2 cellular contexts compared by ENCODE assay signal in the genomic region with DNA sequence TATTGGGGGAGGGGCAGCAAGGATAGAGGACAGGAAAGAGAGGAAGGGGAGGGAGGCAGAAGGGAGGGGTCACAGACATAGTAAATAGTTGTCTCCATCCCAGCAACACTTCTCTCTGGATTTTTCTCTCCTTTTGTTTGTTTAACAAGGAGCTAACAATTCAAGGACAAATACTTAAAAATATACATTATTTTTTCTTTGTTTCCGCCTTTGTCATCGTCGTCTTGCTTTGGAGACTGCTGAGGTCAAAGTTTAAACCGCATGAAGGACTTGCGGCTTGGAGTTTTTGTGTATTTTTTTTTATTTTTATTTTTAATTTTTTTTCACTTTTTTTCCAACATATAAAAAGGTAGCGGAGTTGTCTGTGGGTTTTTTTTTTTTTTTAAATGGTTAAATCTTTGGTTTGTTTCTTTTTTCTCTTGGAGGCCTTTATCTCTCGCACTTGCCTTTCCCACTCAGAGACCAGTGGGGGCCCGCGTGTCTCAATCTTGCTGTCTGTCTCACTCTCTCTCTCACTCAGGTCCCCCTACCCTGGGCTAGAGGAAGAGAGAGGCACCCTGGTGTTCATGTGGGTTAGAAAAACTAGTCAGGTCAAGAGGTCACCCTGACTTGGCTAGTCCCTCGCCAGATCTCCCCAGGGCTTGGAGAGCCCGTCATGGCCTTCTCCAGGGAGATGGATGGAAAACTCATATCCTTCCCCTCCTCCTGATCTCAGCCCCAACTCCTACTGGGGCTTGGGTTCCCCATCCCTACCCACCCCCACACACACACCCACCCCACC.
A peak's percentile ranks its signal among the peaks of the same experiment; 100 is the strongest.
TF ChIP-seq lines count a peak whose summit lies in the region.

No MANE protein-coding gene starts in this region.

TF ChIP-seq in HEK293, 187 proteins besides CTCF, POLR2A, EP300 and RAD21:
- TF ChIP-seq ZNF596 (tag by site-specific recombination; IDR thresholded peaks at IDR 0.05) = peak; percentile 21; the same call in 1 of the 2 replicates
- TF ChIP-seq ZNF514 (tag by site-specific recombination; IDR thresholded peaks at IDR 0.05) = no peak
- no peak for TF ChIP-seq KLF9 (tag by site-specific recombination; IDR thresholded peaks at IDR 0.05; ENCODE audit: low read depth)
- TF ChIP-seq, protein P1, sequence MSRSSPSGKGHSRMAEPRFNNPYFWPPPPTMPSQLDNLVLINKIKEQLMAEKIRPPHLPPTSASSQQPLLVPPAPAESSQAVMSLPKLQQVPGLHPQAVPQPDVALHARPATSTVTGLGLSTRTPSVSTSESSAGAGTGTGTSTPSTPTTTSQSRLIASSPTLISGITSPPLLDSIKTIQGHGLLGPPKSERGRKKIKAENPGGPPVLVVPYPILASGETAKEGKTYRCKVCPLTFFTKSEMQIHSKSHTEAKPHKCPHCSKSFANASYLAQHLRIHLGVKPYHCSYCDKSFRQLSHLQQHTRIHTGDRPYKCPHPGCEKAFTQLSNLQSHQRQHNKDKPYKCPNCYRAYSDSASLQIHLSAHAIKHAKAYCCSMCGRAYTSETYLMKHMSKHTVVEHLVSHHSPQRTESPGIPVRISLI (tag by site-specific recombination; IDR thresholded peaks at IDR 0.05) = peak; percentile 31; the same call in 1 of the 2 replicates

TF ChIP-seq in GM12878, 131 proteins besides CTCF, POLR2A, EP300 and RAD21:
- TF ChIP-seq, protein P2, sequence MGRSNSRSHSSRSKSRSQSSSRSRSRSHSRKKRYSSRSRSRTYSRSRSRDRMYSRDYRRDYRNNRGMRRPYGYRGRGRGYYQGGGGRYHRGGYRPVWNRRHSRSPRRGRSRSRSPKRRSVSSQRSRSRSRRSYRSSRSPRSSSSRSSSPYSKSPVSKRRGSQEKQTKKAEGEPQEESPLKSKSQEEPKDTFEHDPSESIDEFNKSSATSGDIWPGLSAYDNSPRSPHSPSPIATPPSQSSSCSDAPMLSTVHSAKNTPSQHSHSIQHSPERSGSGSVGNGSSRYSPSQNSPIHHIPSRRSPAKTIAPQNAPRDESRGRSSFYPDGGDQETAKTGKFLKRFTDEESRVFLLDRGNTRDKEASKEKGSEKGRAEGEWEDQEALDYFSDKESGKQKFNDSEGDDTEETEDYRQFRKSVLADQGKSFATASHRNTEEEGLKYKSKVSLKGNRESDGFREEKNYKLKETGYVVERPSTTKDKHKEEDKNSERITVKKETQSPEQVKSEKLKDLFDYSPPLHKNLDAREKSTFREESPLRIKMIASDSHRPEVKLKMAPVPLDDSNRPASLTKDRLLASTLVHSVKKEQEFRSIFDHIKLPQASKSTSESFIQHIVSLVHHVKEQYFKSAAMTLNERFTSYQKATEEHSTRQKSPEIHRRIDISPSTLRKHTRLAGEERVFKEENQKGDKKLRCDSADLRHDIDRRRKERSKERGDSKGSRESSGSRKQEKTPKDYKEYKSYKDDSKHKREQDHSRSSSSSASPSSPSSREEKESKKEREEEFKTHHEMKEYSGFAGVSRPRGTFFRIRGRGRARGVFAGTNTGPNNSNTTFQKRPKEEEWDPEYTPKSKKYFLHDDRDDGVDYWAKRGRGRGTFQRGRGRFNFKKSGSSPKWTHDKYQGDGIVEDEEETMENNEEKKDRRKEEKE (IDR thresholded peaks at IDR 0.05) = no peak
- TF ChIP-seq NFYA (IDR thresholded peaks at IDR 0.05; ENCODE audit: borderline replicate concordance, low read depth, low read length) (no peak), STAT3 (IDR thresholded peaks at IDR 0.05; ENCODE audit: low read depth, low read length) (no peak), FOXK2 (IDR thresholded peaks at IDR 0.05) (no peak), CREB1 (IDR thresholded peaks at IDR 0.05; ENCODE audit: low read depth) (no peak), SREBF1 (IDR thresholded peaks at IDR 0.05; ENCODE audit: low read length) (no peak), SP1 (IDR thresholded peaks at IDR 0.05; ENCODE audit: low read depth, low read length) (no peak), HCFC1 (IDR thresholded peaks at IDR 0.05; ENCODE audit: low read length) (no peak)
- TF ChIP-seq, protein P3, sequence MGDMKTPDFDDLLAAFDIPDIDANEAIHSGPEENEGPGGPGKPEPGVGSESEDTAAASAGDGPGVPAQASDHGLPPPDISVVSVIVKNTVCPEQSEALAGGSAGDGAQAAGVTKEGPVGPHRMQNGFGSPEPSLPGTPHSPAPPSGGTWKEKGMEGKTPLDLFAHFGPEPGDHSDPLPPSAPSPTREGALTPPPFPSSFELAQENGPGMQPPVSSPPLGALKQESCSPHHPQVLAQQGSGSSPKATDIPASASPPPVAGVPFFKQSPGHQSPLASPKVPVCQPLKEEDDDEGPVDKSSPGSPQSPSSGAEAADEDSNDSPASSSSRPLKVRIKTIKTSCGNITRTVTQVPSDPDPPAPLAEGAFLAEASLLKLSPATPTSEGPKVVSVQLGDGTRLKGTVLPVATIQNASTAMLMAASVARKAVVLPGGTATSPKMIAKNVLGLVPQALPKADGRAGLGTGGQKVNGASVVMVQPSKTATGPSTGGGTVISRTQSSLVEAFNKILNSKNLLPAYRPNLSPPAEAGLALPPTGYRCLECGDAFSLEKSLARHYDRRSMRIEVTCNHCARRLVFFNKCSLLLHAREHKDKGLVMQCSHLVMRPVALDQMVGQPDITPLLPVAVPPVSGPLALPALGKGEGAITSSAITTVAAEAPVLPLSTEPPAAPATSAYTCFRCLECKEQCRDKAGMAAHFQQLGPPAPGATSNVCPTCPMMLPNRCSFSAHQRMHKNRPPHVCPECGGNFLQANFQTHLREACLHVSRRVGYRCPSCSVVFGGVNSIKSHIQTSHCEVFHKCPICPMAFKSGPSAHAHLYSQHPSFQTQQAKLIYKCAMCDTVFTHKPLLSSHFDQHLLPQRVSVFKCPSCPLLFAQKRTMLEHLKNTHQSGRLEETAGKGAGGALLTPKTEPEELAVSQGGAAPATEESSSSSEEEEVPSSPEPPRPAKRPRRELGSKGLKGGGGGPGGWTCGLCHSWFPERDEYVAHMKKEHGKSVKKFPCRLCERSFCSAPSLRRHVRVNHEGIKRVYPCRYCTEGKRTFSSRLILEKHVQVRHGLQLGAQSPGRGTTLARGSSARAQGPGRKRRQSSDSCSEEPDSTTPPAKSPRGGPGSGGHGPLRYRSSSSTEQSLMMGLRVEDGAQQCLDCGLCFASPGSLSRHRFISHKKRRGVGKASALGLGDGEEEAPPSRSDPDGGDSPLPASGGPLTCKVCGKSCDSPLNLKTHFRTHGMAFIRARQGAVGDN (IDR thresholded peaks at IDR 0.05) = no peak
- TF ChIP-seq, protein P4, sequence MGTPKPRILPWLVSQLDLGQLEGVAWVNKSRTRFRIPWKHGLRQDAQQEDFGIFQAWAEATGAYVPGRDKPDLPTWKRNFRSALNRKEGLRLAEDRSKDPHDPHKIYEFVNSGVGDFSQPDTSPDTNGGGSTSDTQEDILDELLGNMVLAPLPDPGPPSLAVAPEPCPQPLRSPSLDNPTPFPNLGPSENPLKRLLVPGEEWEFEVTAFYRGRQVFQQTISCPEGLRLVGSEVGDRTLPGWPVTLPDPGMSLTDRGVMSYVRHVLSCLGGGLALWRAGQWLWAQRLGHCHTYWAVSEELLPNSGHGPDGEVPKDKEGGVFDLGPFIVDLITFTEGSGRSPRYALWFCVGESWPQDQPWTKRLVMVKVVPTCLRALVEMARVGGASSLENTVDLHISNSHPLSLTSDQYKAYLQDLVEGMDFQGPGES (IDR thresholded peaks at IDR 0.05) = no peak
